24 cellular contexts compared by ENCODE assay signal in the genomic region with DNA sequence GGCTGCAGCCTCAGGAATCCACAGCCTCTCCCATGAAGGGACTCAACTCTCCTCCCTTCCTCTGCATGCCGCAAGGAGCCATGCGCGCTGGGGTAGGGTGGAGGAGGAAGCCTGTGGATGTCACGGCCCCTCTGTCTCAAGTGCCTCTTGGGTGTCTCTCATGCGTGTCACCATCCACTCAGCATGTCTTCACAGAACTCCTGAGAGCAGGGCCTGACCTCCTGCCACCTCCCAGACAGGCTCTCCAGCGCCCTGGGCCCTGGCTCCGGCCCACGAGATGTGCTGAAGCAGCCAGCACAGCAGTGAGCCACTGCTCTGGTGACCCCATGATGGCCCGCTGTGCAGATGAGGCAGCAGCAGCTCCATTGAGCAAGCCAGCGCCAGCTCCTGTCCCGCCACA. TPM values are rescaled to one million over a fixed set of nuclear protein-coding genes. Genes with fewer than 3 reads are reported as not detected.
"Had no signal": no experiment of that assay in that cellular context is flagged by ENCODE, and none has a peak within 500 bp of the region (broad histone marks: within the 10 kb centered on the region; RNA-seq: fewer than 3 reads in every experiment).

No MANE protein-coding gene starts in this region.

- H3K79me2 ChIP-seq: hepatocyte had no signal

- H3K4me1 ChIP-seq: esophagus squamous epithelium, gastroesophageal sphincter, suprapubic skin, upper lobe of left lung, vagina had no signal

- DNase-seq: esophagus squamous epithelium; foreskin fibroblast; kidney glomerular epithelial cell; mesendoderm; naive thymus-derived CD4-positive, alpha-beta T cell; nephron progenitor cell; ovary; right cardiac atrium; small intestine; stimulated activated CD4-positive, alpha-beta T cell treated with anti-CD3 and anti-CD28 coated beads, Interleukin-2, amount 100 ng/mL, for 48 hours; stimulated activated naive CD8-positive, alpha-beta T cell treated with anti-CD3 and anti-CD28 coated beads, Interleukin-15, Interleukin-2, amounts not matched to agents 100 U/mL and 50 U/mL, for 24 hours had no signal

- H3K27ac ChIP-seq: esophagus squamous epithelium, gastroesophageal sphincter, hepatocyte, neutrophil, ovary, suprapubic skin, tibial artery, upper lobe of left lung, vagina had no signal

- H3K27ac Mint-ChIP-seq: dendritic cell treated with granulocyte-macrophage colony-stimulating factor and Interleukin-4, amounts not matched to agents 40 ng/mL and 50 ng/mL, for 4 days; naive thymus-derived CD4-positive, alpha-beta T cell; nephron progenitor cell; progenitor cell of endocrine pancreas had no signal

- H3K9me3 Mint-ChIP-seq: dendritic cell treated with granulocyte-macrophage colony-stimulating factor and Interleukin-4, amounts not matched to agents 40 ng/mL and 50 ng/mL, for 4 days; nephron progenitor cell had no signal

- ATAC-seq: gastroesophageal sphincter; naive thymus-derived CD4-positive, alpha-beta T cell; right cardiac atrium; stimulated activated naive CD8-positive, alpha-beta T cell treated with anti-CD3 and anti-CD28 coated beads, Interleukin-15, Interleukin-2, amounts not matched to agents 100 U/mL and 50 U/mL, for 24 hours had no signal

- H3K27me3 ChIP-seq: ovary, tibial artery, vagina had no signal

- H3K36me3 ChIP-seq: esophagus squamous epithelium, gastroesophageal sphincter, neutrophil, ovary, suprapubic skin, tibial artery, upper lobe of left lung, vagina had no signal

- H3K4me3 ChIP-seq: esophagus squamous epithelium, gastroesophageal sphincter, hepatocyte, ovary, suprapubic skin, tibial artery, upper lobe of left lung, vagina had no signal

- FAIRE-seq: small intestine had no signal

- H3K4me2 ChIP-seq: hepatocyte had no signal

- H2AFZ ChIP-seq: hepatocyte had no signal

- H3K36me3 Mint-ChIP-seq: naive thymus-derived CD4-positive, alpha-beta T cell had no signal

- H3K9me3 ChIP-seq: esophagus squamous epithelium, gastroesophageal sphincter, neutrophil, ovary, suprapubic skin, tibial artery, upper lobe of left lung, vagina had no signal

- H3K4me3 Mint-ChIP-seq: dendritic cell treated with granulocyte-macrophage colony-stimulating factor and Interleukin-4, amounts not matched to agents 40 ng/mL and 50 ng/mL, for 4 days; naive thymus-derived CD4-positive, alpha-beta T cell; nephron progenitor cell had no signal

RNA-seq across cellular contexts. Expression of a gene that starts 25.9 kb away (rescaled TPM):
- total RNA-seq: epithelial cell of proximal tubule; esophagus squamous epithelium; gastroesophageal sphincter; hepatocyte; liver; lung microvascular endothelial cell; mononuclear cell; naive thymus-derived CD4-positive, alpha-beta T cell; ovary; progenitor cell of endocrine pancreas; right cardiac atrium; suprapubic skin; upper lobe of left lung; vagina had no signal
- polyA plus RNA-seq: hepatocyte; liver; naive thymus-derived CD4-positive, alpha-beta T cell; ovary; right cardiac atrium; small intestine had no signal
